19 cellular contexts compared by ENCODE assay signal in the genomic region with DNA sequence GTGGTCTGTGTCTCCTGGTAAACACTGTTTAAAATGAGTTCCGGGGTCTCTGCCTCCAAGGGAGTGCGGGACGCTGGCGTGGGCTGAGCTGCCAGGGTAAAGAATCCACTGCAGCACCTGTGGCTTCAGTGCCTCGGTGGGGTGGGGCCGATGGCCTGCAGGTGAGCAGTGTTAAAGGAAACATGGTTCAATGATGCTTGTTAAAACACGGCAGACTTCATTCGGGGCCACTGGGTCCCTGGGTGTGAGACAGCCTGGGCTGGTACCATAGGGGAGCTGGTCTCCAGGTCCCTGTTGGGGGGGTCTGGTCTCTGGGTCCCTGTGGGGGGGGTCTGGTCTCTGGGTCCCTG. TPM values are rescaled to one million over a fixed set of nuclear protein-coding genes. Genes with fewer than 3 reads are reported as not detected.
"Had no signal": no experiment of that assay in that cellular context is flagged by ENCODE, and none has a peak within 500 bp of the region (broad histone marks: within the 10 kb centered on the region; RNA-seq: fewer than 3 reads in every experiment).

No MANE protein-coding gene starts in this region.

- ATAC-seq: gastrocnemius medialis, heart left ventricle had no signal

- H3K4me3 Mint-ChIP-seq: activated naive CD4-positive, alpha-beta T cell treated with anti-CD3 and anti-CD28 coated beads for 36 hours had no signal

- H3K27me3 ChIP-seq: gastrocnemius medialis, upper lobe of left lung had no signal

- H3K4me1 ChIP-seq: gastrocnemius medialis, heart left ventricle, upper lobe of left lung had no signal

- H3K27ac ChIP-seq: gastrocnemius medialis, heart left ventricle, upper lobe of left lung had no signal

- H3K9me3 Mint-ChIP-seq: activated naive CD4-positive, alpha-beta T cell treated with anti-CD3 and anti-CD28 coated beads for 36 hours had no signal

- H3K4me3 ChIP-seq: gastrocnemius medialis, heart left ventricle, upper lobe of left lung had no signal

- H3K36me3 Mint-ChIP-seq: naive B cell had no signal

- DNase-seq: activated CD4-positive, alpha-beta T cell treated with anti-CD3 and anti-CD28 coated beads, Interleukin-2, amount 50 U/mL, for 48 hours; activated CD4-positive, CD25-positive, alpha-beta regulatory T cell treated with anti-CD3 and anti-CD28 coated beads, Interleukin-2, amount 50 U/mL, for 72 hours; activated naive CD4-positive, alpha-beta T cell treated with anti-CD3 and anti-CD28 coated beads for 36 hours; activated T-cell treated with anti-CD3 and anti-CD28 coated beads for 4 hours; dermis blood vessel endothelial cell; erythroblast; gastrocnemius medialis; naive B cell; occipital lobe; small intestine; stimulated activated CD4-positive, alpha-beta T cell treated with anti-CD3 and anti-CD28 coated beads, Interleukin-4, amount 100 ng/mL, for 24 hours; stimulated activated naive CD4-positive, alpha-beta T cell treated with Interleukin-2 at 50 U/mL for 16 hours; T-helper 2 cell had no signal

- H3K27ac Mint-ChIP-seq: activated naive CD4-positive, alpha-beta T cell treated with anti-CD3 and anti-CD28 coated beads for 36 hours; progenitor cell of endocrine pancreas had no signal

RNA-seq across cellular contexts. Expression of a gene that starts 24.9 kb away (rescaled TPM):
- total RNA-seq: activated naive CD4-positive, alpha-beta T cell treated with anti-CD3 and anti-CD28 coated beads for 36 hours; dermis blood vessel endothelial cell had no signal

RNA-seq across cellular contexts. Expression of a gene that starts 47.4 kb away (rescaled TPM):
- total RNA-seq: activated naive CD4-positive, alpha-beta T cell treated with anti-CD3 and anti-CD28 coated beads for 36 hours; astrocyte; bronchial epithelial cell; dermis blood vessel endothelial cell; gastrocnemius medialis; mononuclear cell had no signal
